Comparison of ENCODE assay signal across 7 cellular contexts in genomic region chr1:168102482-168102881, GRCh38.
"Had no signal": no experiment of that assay in that cellular context is flagged by ENCODE, and none has a peak within 500 bp of the region (broad histone marks: within the 10 kb centered on the region; RNA-seq: fewer than 3 reads in every experiment).

No MANE protein-coding gene starts in this region.

- H3K27ac ChIP-seq: HL-60 had no signal

- H3K4me2 ChIP-seq: GM23338 had no signal

- H2AFZ ChIP-seq: GM23338 had no signal

- H3K27ac Mint-ChIP-seq: GM23338, H9 had no signal

- H3K9me3 Mint-ChIP-seq: GM23338, H9 had no signal

- H3K4me3 ChIP-seq: GM23338, K562 had no signal

- DNase-seq: H9, HCEC 1CT, KG1 had no signal

- ATAC-seq: GM23338, HepG2, K562 had no signal

- H3K4me3 Mint-ChIP-seq: GM23338, H9 had no signal
